In genomic region chr14:73818821-73819220, GRCh38 we compare ENCODE assay signal across 15 cellular contexts. TPM values are rescaled to one million over a fixed set of nuclear protein-coding genes. Genes with fewer than 3 reads are reported as not detected.
DNase-seq lines count a peak whose midpoint lies in the region; ATAC-seq, FAIRE-seq and TF ChIP-seq lines count a peak whose summit lies in the region.
"Had no signal": no experiment of that assay in that cellular context is flagged by ENCODE, and none has a peak within 500 bp of the region (broad histone marks: within the 10 kb centered on the region; RNA-seq: fewer than 3 reads in every experiment).

No MANE protein-coding gene starts in this region.

- BruUV-seq in mammary epithelial cell (replicated peaks; lab: Mats Ljungman, UMichigan) (no TSS peak), MCF 10A (replicated peaks; lab: Mats Ljungman, UMichigan) (no TSS peak), endothelial cell of umbilical vein (replicated peaks; lab: Mats Ljungman, UMichigan) (no TSS peak)

- no peaks in the 10 kb centered on the region for H3K79me2 ChIP-seq in mammary epithelial cell (ENCODE audit: insufficient read depth, low read length)
- no peaks in the 10 kb centered on the region for H3K79me2 ChIP-seq in endothelial cell of umbilical vein (ENCODE audit: control insufficient read depth, insufficient read depth, low read length)

- H2AFZ ChIP-seq in mammary epithelial cell (ENCODE audit: low read depth, low read length) (peak overlapping the region; percentile 20), endothelial cell of umbilical vein (ENCODE audit: low read depth, low read length) (peak overlapping the region; percentile 41)
- H2AFZ ChIP-seq: GM23248 had no signal

- DNase-seq in mammary epithelial cell (no peak), MCF 10A (ENCODE audit: unreplicated experiment) (no peak), right cardiac atrium (peak; percentile 44 to 74 (median 53)), cardiac septum (ENCODE audit: low spot score) (no peak), endothelial cell of umbilical vein (ENCODE audit: low read depth, low spot score) (no peak), NCI-H82 treated with DMSO at 0.1 percent for 48 hours (lab: John Stamatoyannopoulos, UW; ENCODE audit: unreplicated experiment) (no peak)
- DNase-seq in naive thymus-derived CD4-positive, alpha-beta T cell = no peak
- DNase-seq: Caco-2; CD8-positive, alpha-beta T cell; GF-D8; GM23248; H9 had no signal

- WGBS in mammary epithelial cell (ENCODE audit: low coverage, missing lambda C conversion rate) = 98% methylated on average over 6 of the region's 9 CpGs
- WGBS in right cardiac atrium = 78% methylated on average over 9 of the region's 9 CpGs

- no peaks in the 10 kb centered on the region for H3K27me3 Mint-ChIP-seq in MCF 10A (ENCODE audit: insufficient read depth, unreplicated experiment)
- H3K27me3 Mint-ChIP-seq in naive thymus-derived CD4-positive, alpha-beta T cell = peaks cover 0 to 3% (median 0%) of the 10 kb centered on the region in 5 donors

- H3K4me1 ChIP-seq in mammary epithelial cell (ENCODE audit: insufficient read depth, low read length) (no peaks in the 10 kb centered on the region), right cardiac atrium (ENCODE audit: control insufficient read depth, insufficient read depth, low read length) (no peaks in the 10 kb centered on the region), endothelial cell of umbilical vein (ENCODE audit: control insufficient read depth, extremely low read depth, insufficient read depth, low read length) (no peaks in the 10 kb centered on the region)
- H3K4me1 ChIP-seq in naive thymus-derived CD4-positive, alpha-beta T cell (ENCODE audit: control insufficient read depth in 2 of 2, insufficient read depth in 2 of 2, low read length in 2 of 2) = no peaks in the 10 kb centered on the region
- H3K4me1 ChIP-seq: Caco-2 had no signal

- no peak for FAIRE-seq in endothelial cell of umbilical vein (lab: Jason Lieb, UNC)

- dilution Hi-C loops in mammary epithelial cell (cut with HindIII; ENCODE audit: low sequenced_read_pairs) = no loop called here
- dilution Hi-C loops in endothelial cell of umbilical vein (cut with MboI; ENCODE audit: extremely low pct_ligation_motif_present, low sequenced_read_pairs) = no loop called here

- H3K36me3 Mint-ChIP-seq in MCF 10A (ENCODE audit: insufficient read depth, unreplicated experiment) = no peaks in the 10 kb centered on the region
- H3K36me3 Mint-ChIP-seq in naive thymus-derived CD4-positive, alpha-beta T cell = no peaks in the 10 kb centered on the region
- H3K36me3 Mint-ChIP-seq: CD14-positive monocyte; CD8-positive, alpha-beta T cell had no signal

- H3K9me3 ChIP-seq in mammary epithelial cell (replicated peaks; ENCODE audit: insufficient read depth, low read length) (no peaks in the 10 kb centered on the region), right cardiac atrium (ENCODE audit: control insufficient read depth, low read length) (no peaks in the 10 kb centered on the region), endothelial cell of umbilical vein (replicated peaks; ENCODE audit: control insufficient read depth, insufficient read depth, low read length) (no peaks in the 10 kb centered on the region)
- H3K9me3 ChIP-seq in naive thymus-derived CD4-positive, alpha-beta T cell (ENCODE audit: control insufficient read depth in 2 of 3, low read length in 3 of 3) = no peaks in the 10 kb centered on the region
- H3K9me3 ChIP-seq: Caco-2 had no signal

- H3K9me1 ChIP-seq in endothelial cell of umbilical vein (replicated peaks; ENCODE audit: control insufficient read depth, extremely low read depth, insufficient read depth, low read length) = no peaks in the 10 kb centered on the region

- H3K4me1 Mint-ChIP-seq in MCF 10A (ENCODE audit: insufficient read depth, unreplicated experiment) = no peaks in the 10 kb centered on the region
- peaks cover 0 to 8% (median 4%) of the 10 kb centered on the region in 7 donors for H3K4me1 Mint-ChIP-seq in naive thymus-derived CD4-positive, alpha-beta T cell
- H3K4me1 Mint-ChIP-seq: H9 had no signal

- H3K27me3 ChIP-seq in mammary epithelial cell (ENCODE audit: insufficient read depth, low read length) = no peaks in the 10 kb centered on the region
- H3K27me3 ChIP-seq in right cardiac atrium (ENCODE audit: control insufficient read depth, insufficient read depth) = no peaks in the 10 kb centered on the region
- no peaks in the 10 kb centered on the region for H3K27me3 ChIP-seq in endothelial cell of umbilical vein (ENCODE audit: control insufficient read depth in 2 of 2, insufficient read depth in 2 of 2, low read length in 2 of 2)
- H3K27me3 ChIP-seq in naive thymus-derived CD4-positive, alpha-beta T cell (ENCODE audit: control insufficient read depth in 2 of 2, insufficient read depth in 2 of 2, low read length in 2 of 2) = no peaks in the 10 kb centered on the region

- H4K20me1 ChIP-seq in mammary epithelial cell (ENCODE audit: insufficient read depth, low read length) (no peaks in the 10 kb centered on the region), endothelial cell of umbilical vein (replicated peaks; ENCODE audit: control insufficient read depth, extremely low read depth, insufficient read depth, low read length) (no peaks in the 10 kb centered on the region)

- no peak overlapping the region for H3K4me3 Mint-ChIP-seq in MCF 10A (ENCODE audit: unreplicated experiment)
- no peak overlapping the region for H3K4me3 Mint-ChIP-seq in naive thymus-derived CD4-positive, alpha-beta T cell
- H3K4me3 Mint-ChIP-seq: CD14-positive monocyte; CD8-positive, alpha-beta T cell; H9 had no signal

- H3K27ac ChIP-seq in mammary epithelial cell (ENCODE audit: insufficient read depth, low read depth, low read length) (no peak overlapping the region), right cardiac atrium (ENCODE audit: low read length) (no peak overlapping the region), endothelial cell of umbilical vein (ENCODE audit: insufficient read depth, low read depth, low read length) (no peak overlapping the region)
- no peak overlapping the region for H3K27ac ChIP-seq in naive thymus-derived CD4-positive, alpha-beta T cell (ENCODE audit: low read depth, low read length)
- H3K27ac ChIP-seq: 22Rv1, GM23248 had no signal

- intact Hi-C loops in mammary epithelial cell (cut with micrococcal nuclease) = no loop called here
- intact Hi-C loops in MCF 10A (cut with micrococcal nuclease) = no loop called here
- intact Hi-C loops in right cardiac atrium (cut with DNase I) = no loop called here
- intact Hi-C loops in cardiac septum (cut with DNase I) = no loop called here
- intact Hi-C loops in endothelial cell of umbilical vein (cut with micrococcal nuclease) = no loop called here
- intact Hi-C loops in naive thymus-derived CD4-positive, alpha-beta T cell (cut with micrococcal nuclease) = no loop called here

- TF ChIP-seq CTCF in mammary epithelial cell (conservative IDR thresholded peaks at IDR 0.05 in 1 of 2, IDR thresholded peaks at IDR 0.05 in 1 of 2; ENCODE audit: extremely low read depth in 1 of 2, insufficient read depth in 1 of 2, low read depth in 1 of 2, low read length in 2 of 2) (no peak), MCF 10A (IDR thresholded peaks at IDR 0.05; ENCODE audit: unreplicated experiment) (no peak), endothelial cell of umbilical vein (IDR thresholded peaks at IDR 0.05; ENCODE audit: extremely low read depth in 1 of 2, insufficient read depth in 1 of 2, low read depth in 1 of 2, low read length in 2 of 2) (no peak)

- no peak overlapping the region for H3K9ac ChIP-seq in mammary epithelial cell (ENCODE audit: insufficient read depth, low read length)
- no peak overlapping the region for H3K9ac ChIP-seq in endothelial cell of umbilical vein (replicated peaks; ENCODE audit: extremely low read depth, insufficient read depth, low read length)
- H3K9ac ChIP-seq: GM23248 had no signal

- no peaks in the 10 kb centered on the region for H3K9me3 Mint-ChIP-seq in MCF 10A (ENCODE audit: unreplicated experiment)
- H3K9me3 Mint-ChIP-seq in naive thymus-derived CD4-positive, alpha-beta T cell = no peaks in the 10 kb centered on the region
- H3K9me3 Mint-ChIP-seq: CD14-positive monocyte; CD8-positive, alpha-beta T cell; H9 had no signal

- CTCF ChIA-PET in mammary epithelial cell (lab: Charles Lee; ENCODE audit: low non-redundant PET) = no interaction called here
- CTCF ChIA-PET in MCF 10A (lab: Yijun Ruan, JAX) = interaction anchor here (0.8 kb wide), 1 partner anchor 254 kb away, joined by 4 read pairs; no protein-coding TSS in a partner anchor
- CTCF ChIA-PET in endothelial cell of umbilical vein (lab: Charles Lee) = interaction anchor here (1.1 to 1.3 kb wide), 2 partner anchors 9 to 90 kb away, joined by 3 read pairs; no protein-coding TSS in a partner anchor
- CTCF ChIA-PET in naive thymus-derived CD4-positive, alpha-beta T cell (lab: Charles Lee) = interaction anchor here (1.2 kb wide), 1 partner anchor 9 kb away, joined by 5 read pairs; no protein-coding TSS in a partner anchor

- no peak for TF ChIP-seq POLR2A in endothelial cell of umbilical vein (IDR thresholded peaks at IDR 0.05; ENCODE audit: low read depth, low read length)

- no peak overlapping the region for H3K4me3 ChIP-seq in mammary epithelial cell (replicated peaks in 1 of 3; ENCODE audit: insufficient read depth in 1 of 3, low read depth in 2 of 3, low read length in 3 of 3)
- no peak overlapping the region for H3K4me3 ChIP-seq in right cardiac atrium (ENCODE audit: low read length)
- no peak overlapping the region for H3K4me3 ChIP-seq in endothelial cell of umbilical vein (replicated peaks in 1 of 3; ENCODE audit: insufficient read depth in 1 of 3, low read depth in 1 of 3, low read length in 3 of 3)
- H3K4me3 ChIP-seq in naive thymus-derived CD4-positive, alpha-beta T cell (ENCODE audit: low read length) = no peak overlapping the region
- H3K4me3 ChIP-seq: GM23248 had no signal

- ATAC-seq in right cardiac atrium = peak; percentile 71 to 91
- no peak for ATAC-seq in naive thymus-derived CD4-positive, alpha-beta T cell
- no peak for ATAC-seq in GM18858 (IDR thresholded peaks at IDR 0.05; ENCODE audit: unreplicated experiment)
- ATAC-seq: CD8-positive, alpha-beta T cell had no signal

- POLR2A ChIA-PET in MCF 10A (lab: Yijun Ruan, JAX) = interaction anchor here (0.6 to 10.1 kb wide), 2 partner anchors 14 to 28 kb away, joined by 3 to 82 read pairs; no protein-coding TSS in a partner anchor
- POLR2A ChIA-PET in endothelial cell of umbilical vein (lab: Charles Lee) = interaction anchor here (0.6 kb wide), 1 partner anchor 104 kb away, joined by 3 read pairs; the partner anchor contains the start of gene PNMA1
- POLR2A ChIA-PET in naive thymus-derived CD4-positive, alpha-beta T cell (lab: Charles Lee) = interaction anchor here (0.5 to 0.7 kb wide), 2 partner anchors 217 to 305 kb away, joined by 5 read pairs; no protein-coding TSS in a partner anchor

- in situ Hi-C loops in mammary epithelial cell (cut with MboI; ENCODE audit: low sequenced_read_pairs in 2 of 2) = no loop called here

- H3K36me3 ChIP-seq in mammary epithelial cell (ENCODE audit: insufficient read depth, low read length) (no peaks in the 10 kb centered on the region), endothelial cell of umbilical vein (ENCODE audit: control insufficient read depth in 2 of 2, extremely low read depth in 1 of 2, insufficient read depth in 2 of 2, low read length in 2 of 2) (no peaks in the 10 kb centered on the region)
- no peaks in the 10 kb centered on the region for H3K36me3 ChIP-seq in naive thymus-derived CD4-positive, alpha-beta T cell (ENCODE audit: control insufficient read depth in 2 of 3, insufficient read depth in 3 of 3, low read length in 3 of 3)

- no peak overlapping the region for H3K4me2 ChIP-seq in mammary epithelial cell (ENCODE audit: insufficient read depth, low read depth, low read length)
- no peak overlapping the region for H3K4me2 ChIP-seq in endothelial cell of umbilical vein (ENCODE audit: insufficient read depth, low read length)

- no peak overlapping the region for H3K27ac Mint-ChIP-seq in MCF 10A (ENCODE audit: low read depth, unreplicated experiment)
- peak overlapping the region in 1 of 9 donors; percentile 23 for H3K27ac Mint-ChIP-seq in naive thymus-derived CD4-positive, alpha-beta T cell
- H3K27ac Mint-ChIP-seq: CD8-positive, alpha-beta T cell; H9 had no signal

RNA-seq across cellular contexts. Expression of gene PTGR2, which starts 32.8 kb away (rescaled TPM):
- total RNA-seq in mammary epithelial cell = 1 to 10 TPM; 8.2 to 9.5 TPM
- polyA plus RNA-seq in mammary epithelial cell = 2.8 TPM
- polyA minus RNA-seq in mammary epithelial cell = 5.8 TPM
- total RNA-seq in MCF 10A (2022) = 9.2 and 13.1 TPM in 2 replicates
- 10 to 100 TPM; 31.3 to 38.3 (median 32.1) TPM for total RNA-seq in right cardiac atrium
- 33.3 TPM for polyA plus RNA-seq in right cardiac atrium
- 36.7 TPM for total RNA-seq in cardiac septum
- total RNA-seq in endothelial cell of umbilical vein = 3.6 and 5.6 TPM in 2 replicates
- polyA plus RNA-seq in endothelial cell of umbilical vein = 0.75 and 1.1 TPM in 2 replicates
- 1.1 and 1.2 TPM in 2 replicates for polyA plus RNA-seq in endothelial cell of umbilical vein (2011; cell fraction: cytosol; rRNA removed)
- 3.9 and 5.7 TPM in 2 replicates for polyA plus RNA-seq in endothelial cell of umbilical vein (2011; cell fraction: nucleus; rRNA removed)
- 2.7 and 3.3 TPM in 2 replicates for polyA plus RNA-seq in endothelial cell of umbilical vein (2012)
- 1.6 and 2.0 TPM in 2 replicates for polyA minus RNA-seq in endothelial cell of umbilical vein
- 0.82 TPM for polyA minus RNA-seq in endothelial cell of umbilical vein (2011; cell fraction: cytosol; rRNA and poly(A)+ RNA removed)
- 2.3 and 5.6 TPM in 2 replicates for polyA minus RNA-seq in endothelial cell of umbilical vein (2011; cell fraction: nucleus; rRNA and poly(A)+ RNA removed)
- 1 to 10 TPM; 1.2 to 7.9 (median 1.8) TPM for total RNA-seq in naive thymus-derived CD4-positive, alpha-beta T cell
- 1 to 10 TPM; 3.4 to 6.5 TPM for polyA plus RNA-seq in naive thymus-derived CD4-positive, alpha-beta T cell

Comparison
In these comparisons a context has a peak if more than half of its experiments do, and no peak if none do; other contexts are left out.
1. DNase-seq: peak in right cardiac atrium (3 of 3); none in mammary epithelial cell (single experiment), MCF 10A (single experiment), cardiac septum (single experiment), endothelial cell of umbilical vein (single experiment), NCI-H82 treated with DMSO at 0.1 percent for 48 hours (single experiment) and naive thymus-derived CD4-positive, alpha-beta T cell (0 of 9).
2. ATAC-seq: peak in right cardiac atrium (2 of 2); none in naive thymus-derived CD4-positive, alpha-beta T cell (single experiment) and GM18858 (single experiment).